ENCODE assay signal across 12 cellular contexts in the genomic region with DNA sequence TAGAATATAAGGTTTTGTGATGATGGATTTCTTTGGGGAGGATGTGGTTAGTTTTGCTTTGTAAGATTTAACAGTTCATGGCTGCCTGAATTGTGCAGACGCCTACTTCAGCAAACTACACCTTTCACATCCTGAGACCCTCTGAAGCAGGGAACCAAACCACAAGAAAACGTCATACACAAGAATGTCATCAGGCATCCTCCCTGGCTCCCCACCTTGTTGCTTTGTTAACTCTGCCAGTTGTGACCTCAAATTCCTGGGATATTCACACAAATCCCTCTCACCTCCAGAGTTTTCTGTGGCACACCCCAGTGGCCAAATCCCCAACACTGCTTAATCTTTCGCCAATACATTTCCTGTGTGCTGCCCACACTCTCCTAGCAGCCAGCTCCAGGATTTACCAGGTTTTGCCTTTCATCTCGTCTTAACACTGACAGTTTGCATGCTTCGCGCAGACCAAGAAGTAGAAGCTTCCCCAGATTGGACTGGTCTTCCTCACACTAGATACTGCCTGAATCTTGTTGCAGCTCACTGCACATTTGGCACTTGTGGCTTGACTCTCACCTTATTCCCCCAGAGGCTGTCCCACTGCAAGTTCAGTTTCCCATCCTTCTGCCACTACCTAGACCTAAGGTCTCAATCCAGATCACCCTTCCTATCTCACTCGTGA. TPM values are rescaled to one million over a fixed set of nuclear protein-coding genes. Genes with fewer than 3 reads are reported as not detected.
DNase-seq lines count a peak whose midpoint lies in the region; ATAC-seq, FAIRE-seq and TF ChIP-seq lines count a peak whose summit lies in the region.
"Had no signal": no experiment of that assay in that cellular context is flagged by ENCODE, and none has a peak within 500 bp of the region (broad histone marks: within the 10 kb centered on the region; RNA-seq: fewer than 3 reads in every experiment).

No MANE protein-coding gene starts in this region.

- H2BK20ac ChIP-seq in H1 (ENCODE audit: low read length) = no peak overlapping the region

- H3K18ac ChIP-seq in H1 (ENCODE audit: extremely low read depth, low read length) = no peak overlapping the region

- H3K9ac ChIP-seq in BLaER1 = no peak overlapping the region
- no peak overlapping the region for H3K9ac ChIP-seq in H1 (replicated peaks in 1 of 4; ENCODE audit: extremely low read depth in 1 of 4, low read depth in 3 of 4, low read length in 3 of 4)

- TF ChIP-seq RAD21 in H1 (IDR thresholded peaks at IDR 0.05 in 1 of 2, conservative IDR thresholded peaks at IDR 0.05 in 1 of 2; ENCODE audit: low read depth in 2 of 2, low read length in 2 of 2) = no peak; a peak in 1 of 4 replicates

- H3K27me3 ChIP-seq in BLaER1 (no peaks in the 10 kb centered on the region), H1 (replicated peaks in 1 of 4; ENCODE audit: control insufficient read depth in 3 of 4, extremely low read depth in 1 of 4, insufficient read depth in 3 of 4, low read length in 3 of 4) (no peaks in the 10 kb centered on the region)

- H3K9me3 ChIP-seq in BLaER1 = peaks cover 5% of the 10 kb centered on the region
- H3K9me3 ChIP-seq in H1 (ENCODE audit: insufficient read depth in 2 of 2, low read depth in 1 of 2, low read length in 1 of 2) = no peaks in the 10 kb centered on the region

- no peak overlapping the region for H4K91ac ChIP-seq in H1 (replicated peaks; ENCODE audit: insufficient read length, low read length)

- POLR2A ChIA-PET in H1 (lab: Charles Lee; ENCODE audit: partially characterized antibody) = no interaction called here

- H3K4me3 ChIP-seq in BLaER1 = no peak overlapping the region
- H3K4me3 ChIP-seq in H1 (ENCODE audit: extremely low read depth in 1 of 4, insufficient read depth in 2 of 4, low read depth in 3 of 4, low read length in 4 of 4) = no peak overlapping the region

- 77% methylated on average over 7 of the region's 7 CpGs; no CpG with 5 or more reads in 1 of the 2 experiments for WGBS in H1 (ENCODE audit: extremely low coverage in 1 of 2, insufficient coverage in 1 of 2, insufficient read length in 1 of 2, insufficient replicate concordance in 2 of 2, low coverage in 1 of 2, low lambda C conversion rate in 2 of 2, missing lambda C conversion rate in 1 of 2), 2 experiments

- no peaks in the 10 kb centered on the region for H3K36me3 ChIP-seq in BLaER1
- H3K36me3 ChIP-seq in H1 (ENCODE audit: control insufficient read depth in 2 of 4, insufficient read depth in 4 of 4, low read length in 3 of 4) = no peaks in the 10 kb centered on the region

- no peak overlapping the region for H4K8ac ChIP-seq in H1 (ENCODE audit: extremely low read depth, insufficient read depth, low read length)

- no peak for ATAC-seq in Right ventricle myocardium inferior

- peak overlapping the region; percentile 89; the same call in 1 of the 2 replicates for H2AFZ ChIP-seq in H1 (ENCODE audit: low read length)

- no peak overlapping the region for H2BK120ac ChIP-seq in H1 (replicated peaks; ENCODE audit: low read depth, low read length)

- peak; percentile 79 for FAIRE-seq in GM19239 (lab: Jason Lieb, UNC)
- no peak for FAIRE-seq in H1 (lab: Jason Lieb, UNC)
- FAIRE-seq: colon had no signal

- no peaks in the 10 kb centered on the region for H3K79me2 ChIP-seq in H1 (ENCODE audit: control insufficient read depth in 1 of 2, insufficient read depth in 2 of 2, low read length in 2 of 2)

- no peak overlapping the region for H2AK5ac ChIP-seq in H1 (ENCODE audit: low read depth, low read length)

- H2BK5ac ChIP-seq in H1 (ENCODE audit: low read depth, low read length) = no peak overlapping the region

- TF ChIP-seq POLR2A in H1 (IDR thresholded peaks at IDR 0.05; ENCODE audit: control extremely low read depth in 1 of 2, low read depth in 2 of 2, low read length in 2 of 2) = no peak

- CTCF ChIA-PET in H1 (lab: Charles Lee; ENCODE audit: partially characterized antibody) = interaction anchor here (0.7 to 6.3 kb wide), 4 partner anchors 9 to 301 kb away, joined by 3 to 34 read pairs (median 5); no protein-coding TSS in a partner anchor

- no peaks in the 10 kb centered on the region for H3K23me2 ChIP-seq in H1 (ENCODE audit: low read depth, low read length)

- H3K14ac ChIP-seq in H1 (ENCODE audit: insufficient read length) = no peak overlapping the region

- H3K4me1 ChIP-seq in BLaER1 (peaks cover 13% of the 10 kb centered on the region), H1 (replicated peaks in 1 of 4; ENCODE audit: control insufficient read depth in 3 of 4, insufficient read depth in 4 of 4, low read length in 3 of 4) (no peaks in the 10 kb centered on the region)

- no peaks in the 10 kb centered on the region for H3K79me1 ChIP-seq in H1 (ENCODE audit: low read depth, low read length)

- intact Hi-C loops in Right ventricle myocardium inferior (cut with DNase I) = no loop called here

- H4K20me1 ChIP-seq in BLaER1 (no peaks in the 10 kb centered on the region), H1 (replicated peaks in 1 of 2; ENCODE audit: control insufficient read depth in 1 of 2, insufficient read depth in 2 of 2, low read length in 2 of 2) (no peaks in the 10 kb centered on the region)

- H3K56ac ChIP-seq in H1 (replicated peaks; ENCODE audit: insufficient read length, low read depth, low read length) = no peak overlapping the region

- no peak overlapping the region for H3K27ac ChIP-seq in BLaER1
- no peak overlapping the region for H3K27ac ChIP-seq in H1 (ENCODE audit: low read depth, low read length)

- H2BK12ac ChIP-seq in H1 (ENCODE audit: low read depth, low read length) = no peak overlapping the region

- H3K4ac ChIP-seq in H1 (replicated peaks; ENCODE audit: insufficient read length, low read depth, low read length) = no peak overlapping the region

- no peak overlapping the region for H4K5ac ChIP-seq in H1 (ENCODE audit: insufficient read length, low read depth, low read length)

- TF ChIP-seq CTCF in H1 (IDR thresholded peaks at IDR 0.05; ENCODE audit: control extremely low read depth in 1 of 3, insufficient read depth in 1 of 3, low read depth in 1 of 3, low read length in 3 of 3) = no peak

- H3K23ac ChIP-seq in H1 (ENCODE audit: insufficient read length) = no peak overlapping the region

- no peak for DNase-seq in GM19239 (ENCODE audit: insufficient read length, low spot score)
- DNase-seq in SW480 (ENCODE audit: low spot score) = peak; percentile 50
- no peak for DNase-seq in H1 (ENCODE audit: low read depth in 1 of 2, low spot score in 2 of 2)
- DNase-seq in DMS 273 (lab: John Stamatoyannopoulos, UW; ENCODE audit: unreplicated experiment) = no peak
- no peak for DNase-seq in Right ventricle myocardium inferior (ENCODE audit: missing footprints)
- no peak for DNase-seq in activated gamma-delta T cell (lab: John Stamatoyannopoulos, UW)
- no peak for DNase-seq in T-helper 9 cell
- DNase-seq: Karpas-422, NCI-H1694 treated with DMSO at 0.1 percent for 48 hours, NCI-H748 treated with DMSO at 0.1 percent for 48 hours had no signal

- H2BK15ac ChIP-seq in H1 (ENCODE audit: low read length) = no peak overlapping the region

- no peak for TF ChIP-seq EP300 in H1 (IDR thresholded peaks at IDR 0.05; ENCODE audit: borderline replicate concordance in 1 of 2, low read depth in 2 of 2, low read length in 2 of 2)

- peak overlapping the region; percentile 57 for H3K4me2 ChIP-seq in BLaER1
- H3K4me2 ChIP-seq in H1 (ENCODE audit: insufficient read depth in 1 of 2, low read depth in 2 of 2, low read length in 2 of 2) = no peak overlapping the region

TF ChIP-seq in H1, 55 proteins besides CTCF, POLR2A, EP300 and RAD21:
- TF ChIP-seq GABPA (IDR thresholded peaks at IDR 0.05; ENCODE audit: borderline replicate concordance, insufficient read depth, low read length) (no peak), EGR1 (IDR thresholded peaks at IDR 0.05; ENCODE audit: borderline replicate concordance, low read depth, low read length) (0 out of 2 replicates have a peak, but pooled peaks have one; percentile 18)

RNA-seq across cellular contexts. Expression of gene CTTNBP2NL, which starts 51.1 kb away (rescaled TPM):
- 34.9 and 35.1 TPM in 2 replicates for total RNA-seq in H1 (2021; fragmentation: NEBNext Ultra II Directional; extraction: Animal tissue kit (Norgen Biotek cat#: 25700))
- polyA plus RNA-seq in H1 (2011; rRNA removed) = 4.8 and 6.4 TPM in 2 replicates
- polyA plus RNA-seq in H1 (2011; cell fraction: cytosol; rRNA removed) = 6.4 TPM
- polyA plus RNA-seq in H1 (2011; cell fraction: nucleus; rRNA removed) = 7.1 TPM
- polyA plus RNA-seq in H1 (2012, experiment 1 of 2) = 7.4 to 11.8 TPM (median 9.4 TPM) in 4 replicates
- 0.68 TPM for polyA plus RNA-seq in H1 (2012, experiment 2 of 2)
- polyA plus RNA-seq in H1 (2013, experiment 1 of 2) = 10.4 TPM
- polyA plus RNA-seq in H1 (2013, experiment 2 of 2) = 10.5 TPM
- polyA minus RNA-seq in H1 (2011; rRNA and poly(A)+ RNA removed) = 23.6 and 26.6 TPM in 2 replicates
- polyA minus RNA-seq in H1 (2011; cell fraction: cytosol; rRNA and poly(A)+ RNA removed) = 12.6 TPM
- 24.6 TPM for polyA minus RNA-seq in H1 (2011; cell fraction: nucleus; rRNA and poly(A)+ RNA removed)
- 12.5 TPM for total RNA-seq in Right ventricle myocardium inferior
